Comparison of ENCODE assay signal across 20 cellular contexts in genomic region chr7:95411036-95411435, GRCh38. TPM values are rescaled to one million over a fixed set of nuclear protein-coding genes. Genes with fewer than 3 reads are reported as not detected.
DNase-seq lines count a peak whose midpoint lies in the region; FAIRE-seq and TF ChIP-seq lines count a peak whose summit lies in the region.
"Had no signal": no experiment of that assay in that cellular context is flagged by ENCODE, and none has a peak within 500 bp of the region (broad histone marks: within the 10 kb centered on the region; RNA-seq: fewer than 3 reads in every experiment).

No MANE protein-coding gene starts in this region.

- WGBS in mesenchymal stem cell: no CpG with 5 or more reads among the region's 3 CpGs
- 80 to 88% methylated on average over 1 to 3 of the region's 3 CpGs for WGBS in esophagus squamous epithelium, 2 donors

- no peak overlapping the region for H3K23ac ChIP-seq in mesenchymal stem cell (ENCODE audit: low read length in 2 of 2)

- DNase-seq in DMS53 (lab: John Stamatoyannopoulos, UW) (peak; percentile 75), H54 (ENCODE audit: insufficient read length, low spot score) (no peak), astrocyte of the hippocampus (ENCODE audit: low read depth, low spot score) (peak; percentile 41), mesenchymal stem cell (peak; percentile 45), esophagus squamous epithelium (lab: John Stamatoyannopoulos, UW) (no peak), NCI-H2081 treated with DMSO at 0.1 percent for 48 hours (lab: John Stamatoyannopoulos, UW) (no peak), SIG-M5 treated with dmso at 0.1 percent for 504 hours (lab: John Stamatoyannopoulos, UW; ENCODE audit: unreplicated experiment) (no peak)
- DNase-seq: activated CD4-positive, alpha-beta T cell treated with anti-CD3 and anti-CD28 coated beads for 4 hours; activated CD8-positive, alpha-beta memory T cell treated with anti-CD3 and anti-CD28 coated beads, Interleukin-2, amount 50 U/mL, for 4 hours; activated naive CD4-positive, alpha-beta T cell treated with Interleukin-2 at 50 U/mL for 16 hours; BE2C; Caco-2; right cardiac atrium; RPMI8226 had no signal

- H3K4me1 ChIP-seq in mesenchymal stem cell (ENCODE audit: control insufficient read depth, insufficient read depth, low read depth, low read length) (peaks cover 2% of the 10 kb centered on the region), esophagus squamous epithelium (no peaks in the 10 kb centered on the region)
- H3K4me1 ChIP-seq: BE2C, Caco-2, tibial nerve had no signal

- H3K4me3 ChIP-seq in mesenchymal stem cell (ENCODE audit: insufficient read depth in 1 of 2, low read depth in 1 of 2, low read length in 2 of 2) (no peak overlapping the region), esophagus squamous epithelium (no peak overlapping the region)
- H3K4me3 ChIP-seq: hepatocyte, lung, tibial nerve had no signal

- no peak overlapping the region for H2BK5ac ChIP-seq in mesenchymal stem cell (ENCODE audit: low read depth, low read length, poor library complexity, severe bottlenecking)

- H3K18ac ChIP-seq in mesenchymal stem cell (ENCODE audit: low read depth in 1 of 2, low read length in 2 of 2): no peak overlapping the region

- H2BK12ac ChIP-seq in mesenchymal stem cell (ENCODE audit: low read length in 2 of 2): no peak overlapping the region

- H3K36me3 ChIP-seq in mesenchymal stem cell (ENCODE audit: control insufficient read depth in 1 of 2, insufficient read depth in 2 of 2, low read depth in 1 of 2, low read length in 2 of 2): peaks cover 6 to 79% of the 10 kb centered on the region in 2 experiments
- peaks cover 0 to 67% (median 0%) of the 10 kb centered on the region in 3 donors for H3K36me3 ChIP-seq in esophagus squamous epithelium
- H3K36me3 ChIP-seq: BE2C had no signal

- H3K4ac ChIP-seq in mesenchymal stem cell (ENCODE audit: low read depth in 1 of 2, low read length in 2 of 2): no peak overlapping the region

- peak; percentile 65 for FAIRE-seq in H54 (lab: Jason Lieb, UNC)
- FAIRE-seq: G401.6, GM19239, H1 had no signal

- no peak for TF ChIP-seq CTCF in esophagus squamous epithelium (IDR thresholded peaks at IDR 0.05)

- no peak overlapping the region for H2AFZ ChIP-seq in mesenchymal stem cell (ENCODE audit: low read depth, low read length)
- H2AFZ ChIP-seq: hepatocyte had no signal

- no peak overlapping the region for H3K9ac ChIP-seq in mesenchymal stem cell (ENCODE audit: low read length)

- no peaks in the 10 kb centered on the region for H3K27me3 ChIP-seq in mesenchymal stem cell (ENCODE audit: control insufficient read depth in 1 of 2, insufficient read depth in 1 of 2, low read length in 2 of 2)
- H3K27me3 ChIP-seq in esophagus squamous epithelium: no peaks in the 10 kb centered on the region
- H3K27me3 ChIP-seq: BE2C, hepatocyte, tibial nerve had no signal

- H3K14ac ChIP-seq in mesenchymal stem cell (ENCODE audit: low read length in 2 of 2): no peak overlapping the region

- H3K27ac ChIP-seq in mesenchymal stem cell (ENCODE audit: low read length, poor library complexity, severe bottlenecking) (no peak overlapping the region), esophagus squamous epithelium (no peak overlapping the region)
- H3K27ac ChIP-seq: hepatocyte, tibial nerve had no signal

- H2BK15ac ChIP-seq in mesenchymal stem cell (ENCODE audit: low read depth, poor library complexity, severe bottlenecking): no peak overlapping the region

- H2AK5ac ChIP-seq in mesenchymal stem cell (ENCODE audit: low read length, severe bottlenecking): no peak overlapping the region

- no peak overlapping the region for H2BK120ac ChIP-seq in mesenchymal stem cell (ENCODE audit: low read depth, low read length)

- no peak overlapping the region for H3K4me2 ChIP-seq in mesenchymal stem cell (ENCODE audit: low read length, poor library complexity, severe bottlenecking)
- H3K4me2 ChIP-seq: hepatocyte had no signal

- TF ChIP-seq POLR2A in H54 (IDR thresholded peaks at IDR 0.05; ENCODE audit: low read depth, low read length) (no peak), esophagus squamous epithelium (IDR thresholded peaks at IDR 0.05) (no peak)

- no peak overlapping the region for H4K91ac ChIP-seq in mesenchymal stem cell (ENCODE audit: low read length)

- peaks cover 12% of the 10 kb centered on the region for H3K79me1 ChIP-seq in mesenchymal stem cell (replicated peaks; ENCODE audit: low read length, poor library complexity, severe bottlenecking)

- H3K9me3 ChIP-seq in mesenchymal stem cell (ENCODE audit: control insufficient read depth, low read length): no peaks in the 10 kb centered on the region
- H3K9me3 ChIP-seq in esophagus squamous epithelium: no peaks in the 10 kb centered on the region
- H3K9me3 ChIP-seq: BE2C, Caco-2, tibial nerve had no signal

- H4K8ac ChIP-seq in mesenchymal stem cell (ENCODE audit: low read length): no peak overlapping the region

- intact Hi-C loops in esophagus squamous epithelium (cut with DNase I): no loop called here

RNA-seq across cellular contexts. Expression of gene PON3, which starts 14.9 kb away (rescaled TPM):
- not detected for polyA plus RNA-seq in mesenchymal stem cell (2013, experiment 1 of 2)
- polyA plus RNA-seq in mesenchymal stem cell (2013, experiment 2 of 2): not detected
- 1 to 10 TPM in 2 of 4 donors, under 1 TPM in 1, not detected in 1; 0.40 to 2.5 (median 1.9) TPM for total RNA-seq in esophagus squamous epithelium
- total RNA-seq: H1, hepatocyte had no signal
- polyA plus RNA-seq: H1 had no signal

RNA-seq across cellular contexts. Expression of gene PON2, which starts 23.8 kb away (rescaled TPM):
- 141 TPM for polyA plus RNA-seq in mesenchymal stem cell (2013, experiment 1 of 2)
- polyA plus RNA-seq in mesenchymal stem cell (2013, experiment 2 of 2): 142 TPM
- total RNA-seq in esophagus squamous epithelium: 10 to 100 TPM; 28.0 to 70.9 (median 52.3) TPM

Comparison
In these comparisons a context has a peak if more than half of its experiments do, and no peak if none do; other contexts are left out.
1. DNase-seq: peak in DMS53 (single experiment), astrocyte of the hippocampus (single experiment) and mesenchymal stem cell (single experiment); none in H54 (single experiment), esophagus squamous epithelium (single experiment), NCI-H2081 treated with DMSO at 0.1 percent for 48 hours (single experiment) and SIG-M5 treated with dmso at 0.1 percent for 504 hours (single experiment).